21 cellular contexts compared by ENCODE assay signal in the genomic region with DNA sequence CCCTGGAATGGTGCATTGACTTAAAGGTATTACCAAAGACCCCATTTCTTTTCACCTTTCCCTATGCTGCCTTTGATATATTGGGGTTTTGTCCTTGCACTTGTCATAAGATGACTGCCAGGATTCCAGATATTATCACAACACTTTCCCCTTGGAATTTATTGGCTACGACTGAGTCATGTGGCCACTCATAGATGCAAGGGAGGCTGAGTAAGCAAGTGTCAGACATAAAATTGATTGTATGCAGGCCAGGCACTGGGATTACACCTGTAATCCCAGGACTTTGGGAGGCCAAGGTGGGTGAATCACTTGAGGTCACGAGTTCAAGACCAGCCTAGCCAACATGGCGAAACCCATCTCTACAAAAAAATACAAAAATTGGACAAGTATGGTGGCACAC.
"Had no signal": no experiment of that assay in that cellular context is flagged by ENCODE, and none has a peak within 500 bp of the region (broad histone marks: within the 10 kb centered on the region; RNA-seq: fewer than 3 reads in every experiment).

No MANE protein-coding gene starts in this region.

- H3K4me1 ChIP-seq: colonic mucosa, tibial nerve, uterus had no signal

- H3K27me3 ChIP-seq: brain microvascular endothelial cell, colonic mucosa, heart right ventricle, ovary, tibial nerve, uterus had no signal

- H3K27ac ChIP-seq: brain microvascular endothelial cell, colonic mucosa, heart right ventricle, ovary, psoas muscle, tibial nerve, uterus had no signal

- H3K4me3 ChIP-seq: colonic mucosa, heart right ventricle, ovary, psoas muscle, tibial nerve, uterus had no signal

- ATAC-seq: activated CD8-positive, alpha-beta T cell treated with anti-CD3 and anti-CD28 coated beads, Interleukin-2, amount 10 ng/mL, durations not matched to agents 7 days and 5 days; heart right ventricle; left cardiac atrium; naive thymus-derived CD8-positive, alpha-beta T cell; psoas muscle; right cardiac atrium; stimulated activated naive CD8-positive, alpha-beta T cell treated with anti-CD3 and anti-CD28 coated beads, Interleukin-15, Interleukin-2, amounts not matched to agents 100 U/mL and 50 U/mL, for 24 hours had no signal

- H3K36me3 ChIP-seq: brain microvascular endothelial cell, colonic mucosa, heart right ventricle, ovary, tibial nerve, uterus had no signal

- DNase-seq: activated CD4-positive, alpha-beta T cell treated with anti-CD3 and anti-CD28 coated beads for 48 hours; activated CD4-positive, CD25-positive, alpha-beta regulatory T cell; activated CD8-positive, alpha-beta T cell treated with anti-CD3 and anti-CD28 coated beads, Interleukin-2, amount 10 ng/mL, durations not matched to agents 7 days and 5 days; activated naive CD4-positive, alpha-beta T cell treated with anti-CD3 and anti-CD28 coated beads, Interleukin-2, amount 10 ng/mL, durations not matched to agents 7 days and 5 days; activated naive CD8-positive, alpha-beta T cell treated with anti-CD3 and anti-CD28 coated beads, Interleukin-2, amount 50 U/mL, for 24 hours; activated T-cell treated with anti-CD3 and anti-CD28 coated beads, Interleukin-2, amount 50 U/mL, for 24 hours; aorta; brain microvascular endothelial cell; colonic mucosa; erythroblast; heart right ventricle; immature natural killer cell; left cardiac atrium; mesendoderm; naive thymus-derived CD8-positive, alpha-beta T cell; ovary; psoas muscle; right cardiac atrium; stimulated activated naive CD8-positive, alpha-beta T cell treated with anti-CD3 and anti-CD28 coated beads, Interleukin-15, Interleukin-2, amounts not matched to agents 100 U/mL and 50 U/mL, for 24 hours; uterus had no signal

- H3K9me3 ChIP-seq: colonic mucosa, heart right ventricle, ovary, psoas muscle, tibial nerve, uterus had no signal
